In the genomic region with DNA sequence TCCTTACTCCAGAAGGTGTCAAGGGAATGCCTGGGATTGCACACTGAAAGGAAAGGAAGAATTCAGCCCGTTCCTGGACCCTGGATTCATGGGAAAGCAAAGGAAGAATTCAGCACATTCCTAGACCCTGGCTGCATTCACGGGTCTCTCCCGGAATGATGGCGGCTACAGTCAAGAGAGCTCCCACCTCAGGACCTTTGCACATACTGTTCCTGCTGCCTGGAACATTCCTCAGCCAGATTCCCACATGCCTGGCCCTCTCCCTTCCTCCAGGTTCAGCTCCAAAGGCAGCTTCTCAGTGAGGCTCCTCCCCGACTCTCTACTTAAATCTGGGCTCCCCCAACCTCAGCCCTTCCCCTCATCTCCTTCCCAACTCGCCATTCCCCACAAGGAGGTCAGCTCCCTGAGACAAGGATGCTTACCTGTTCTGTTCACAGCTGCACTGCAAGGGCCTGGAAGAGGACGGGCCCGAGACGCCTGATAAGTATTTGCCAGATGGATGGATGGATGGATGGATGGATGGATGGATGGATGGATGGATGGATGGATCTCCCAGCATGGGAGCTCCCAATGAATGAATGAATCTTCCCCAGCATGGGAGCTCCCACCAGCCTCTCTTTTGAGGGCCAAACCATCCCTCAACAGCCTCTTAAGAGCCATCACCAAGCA, we compare ENCODE assay signal across 17 cellular contexts.
A peak's percentile ranks its signal among the peaks of the same experiment; 100 is the strongest.
DNase-seq lines count a peak whose midpoint lies in the region; ATAC-seq, FAIRE-seq and TF ChIP-seq lines count a peak whose summit lies in the region.
"Had no signal": no experiment of that assay in that cellular context is flagged by ENCODE, and none has a peak within 500 bp of the region (broad histone marks: within the 10 kb centered on the region; RNA-seq: fewer than 3 reads in every experiment).

No MANE protein-coding gene starts in this region.

- intact Hi-C loops in Right ventricle myocardium inferior (cut with DNase I) (no loop called here), left cardiac atrium (cut with DNase I) (no loop called here), kidney (cut with DNase I) (no loop called here)

- no peaks in the 10 kb centered on the region for H3K27me3 Mint-ChIP-seq in endodermal cell (ENCODE audit: insufficient read depth)

- no peak overlapping the region for H3K27ac ChIP-seq in endodermal cell (ENCODE audit: low read depth, low read length)
- no peak overlapping the region for H3K27ac ChIP-seq in kidney (ENCODE audit: low read depth in 2 of 2, low read length in 2 of 2)
- peak overlapping the region; percentile 19 for H3K27ac ChIP-seq in substantia nigra (ENCODE audit: low read depth, low read length, poor library complexity, severe bottlenecking)

- H3K9me3 ChIP-seq in endodermal cell (ENCODE audit: control insufficient read depth, low read length) (no peaks in the 10 kb centered on the region), kidney (ENCODE audit: control insufficient read depth in 1 of 2, low read length in 2 of 2) (no peaks in the 10 kb centered on the region)
- H3K9me3 ChIP-seq: HAP-1 had no signal

- H3K9ac ChIP-seq in endodermal cell (ENCODE audit: extremely low read depth, low read length, poor library complexity, severe bottlenecking) (no peak overlapping the region), kidney (ENCODE audit: low read length in 2 of 2) (no peak overlapping the region)

- H3K36me3 Mint-ChIP-seq in endodermal cell (ENCODE audit: low read depth) = peaks cover 14% of the 10 kb centered on the region

- no peaks in the 10 kb centered on the region for H3K27me3 ChIP-seq in endodermal cell (ENCODE audit: control insufficient read depth, insufficient read depth, low read length, poor library complexity, severe bottlenecking)

- WGBS in endodermal cell (ENCODE audit: insufficient coverage in 1 of 2, insufficient read length in 1 of 2), 2 experiments = 89 to 91% methylated on average over 6 to 9 of the region's 9 CpGs

- ATAC-seq in Right ventricle myocardium inferior = no peak
- ATAC-seq in left cardiac atrium = no peak
- ATAC-seq: CD8-positive, alpha-beta T cell had no signal

- TF ChIP-seq CTCF in endodermal cell (conservative IDR thresholded peaks at IDR 0.05) = no peak
- TF ChIP-seq CTCF in kidney (IDR thresholded peaks at IDR 0.05; ENCODE audit: borderline replicate concordance, extremely low read depth, insufficient read depth) = no peak

- H3K27ac Mint-ChIP-seq in endodermal cell = no peak overlapping the region

- DNase-seq in Right ventricle myocardium inferior (ENCODE audit: missing footprints) = peak; percentile 25
- no peak for DNase-seq in left cardiac atrium
- peak; percentile 51 for DNase-seq in endodermal cell
- DNase-seq in kidney = peak; percentile 48
- no peak for DNase-seq in substantia nigra (lab: John Stamatoyannopoulos, UW)
- no peak for DNase-seq in NCI-H82 treated with DMSO at 0.1 percent for 48 hours (lab: John Stamatoyannopoulos, UW; ENCODE audit: unreplicated experiment)
- no peak for DNase-seq in activated T-cell treated with anti-CD3 and anti-CD28 coated beads, Interleukin-2, amount 50 U/mL, for 48 hours
- DNase-seq in MV-4-11 (lab: John Stamatoyannopoulos, UW) = no peak
- DNase-seq: 8988T; CD8-positive, alpha-beta T cell; DND-41; IMR-90; Kasumi-1; NCI-H187 treated with DMSO at 0.1 percent for 48 hours; NCI-H526 treated with DMSO at 0.1 percent for 48 hours had no signal

- no peak for FAIRE-seq in kidney (lab: Jason Lieb, UNC)
- FAIRE-seq: G401.6 had no signal

- H3K4me1 ChIP-seq in endodermal cell (ENCODE audit: control insufficient read depth, insufficient read depth, low read length) = no peaks in the 10 kb centered on the region
- peaks cover 0 to 10% of the 10 kb centered on the region in 2 donors for H3K4me1 ChIP-seq in kidney (ENCODE audit: control insufficient read depth in 1 of 2, insufficient read depth in 1 of 2, low read depth in 1 of 2, low read length in 2 of 2)
- H3K4me1 ChIP-seq: HAP-1 had no signal

- no peaks in the 10 kb centered on the region for H3K9me3 Mint-ChIP-seq in endodermal cell
- H3K9me3 Mint-ChIP-seq: CD8-positive, alpha-beta T cell had no signal

- H3K4me3 ChIP-seq in endodermal cell (ENCODE audit: low read length) (no peak overlapping the region), kidney (ENCODE audit: low read length in 2 of 2) (no peak overlapping the region)
- H3K4me3 ChIP-seq: HAP-1 had no signal

- peaks cover 15% of the 10 kb centered on the region for H3K36me3 ChIP-seq in endodermal cell (ENCODE audit: control insufficient read depth, insufficient read depth, low read length)
- H3K36me3 ChIP-seq in kidney (ENCODE audit: control insufficient read depth in 1 of 2, insufficient read depth in 2 of 2, low read length in 2 of 2) = peaks cover 0 to 21% of the 10 kb centered on the region in 2 donors

- no peaks in the 10 kb centered on the region for H3K4me1 Mint-ChIP-seq in endodermal cell

- no peak overlapping the region for H3K4me3 Mint-ChIP-seq in endodermal cell
- H3K4me3 Mint-ChIP-seq: CD8-positive, alpha-beta T cell had no signal

Comparison
In these comparisons a context has a peak if more than half of its experiments do, and no peak if none do; other contexts are left out.
1. DNase-seq: peak in Right ventricle myocardium inferior (single experiment), endodermal cell (single experiment) and kidney (single experiment); none in left cardiac atrium (single experiment), substantia nigra (0 of 49), NCI-H82 treated with DMSO at 0.1 percent for 48 hours (single experiment), activated T-cell treated with anti-CD3 and anti-CD28 coated beads, Interleukin-2, amount 50 U/mL, for 48 hours (0 of 2) and MV-4-11 (single experiment).